Comparison of ENCODE assay signal across 15 cellular contexts in the genomic region with DNA sequence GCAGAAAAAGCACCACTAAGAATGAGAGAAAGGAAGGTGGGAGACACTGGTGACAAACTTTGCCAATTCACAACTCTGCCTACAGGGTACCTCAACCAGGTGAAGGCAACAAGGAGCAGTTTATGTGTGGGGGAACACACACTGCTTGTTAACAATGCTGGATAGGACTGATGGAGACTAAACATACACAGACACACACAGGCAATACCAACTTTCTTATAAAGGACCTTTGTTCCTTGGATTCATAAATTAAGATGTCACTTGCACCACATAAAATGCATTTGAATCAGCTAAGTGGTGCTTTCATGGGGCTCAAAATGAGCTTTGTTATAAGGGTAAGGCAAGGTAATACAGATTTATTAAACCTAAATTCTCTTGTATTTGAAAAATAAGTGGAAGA.
"Had no signal": no experiment of that assay in that cellular context is flagged by ENCODE, and none has a peak within 500 bp of the region (broad histone marks: within the 10 kb centered on the region; RNA-seq: fewer than 3 reads in every experiment).

No MANE protein-coding gene starts in this region.

- ATAC-seq: activated CD8-positive, alpha-beta T cell treated with anti-CD3 and anti-CD28 coated beads for 36 hours; activated T-cell treated with anti-CD3 and anti-CD28 coated beads, Interleukin-2, amount 50 U/mL, for 4 hours; T-helper 17 cell had no signal

- H3K4me3 ChIP-seq: dorsolateral prefrontal cortex, ovary, tibial nerve, uterus had no signal

- H3K27ac ChIP-seq: ovary, tibial nerve, uterus had no signal

- H3K36me3 ChIP-seq: ovary, uterus had no signal

- DNase-seq: activated B cell treated with CpG ODN at 0.5 μM for 24 hours; activated CD4-positive, alpha-beta T cell treated with anti-CD3 and anti-CD28 coated beads for 48 hours; activated CD8-positive, alpha-beta T cell treated with anti-CD3 and anti-CD28 coated beads for 36 hours; activated effector memory CD4-positive, alpha-beta T cell treated with Interleukin-2 at 50 U/mL for 16 hours; activated naive CD4-positive, alpha-beta T cell treated with anti-CD3 and anti-CD28 coated beads, Interleukin-2, amount 50 U/mL, for 16 hours; activated T-cell treated with anti-CD3 and anti-CD28 coated beads, Interleukin-2, amount 50 U/mL, for 4 hours; dorsolateral prefrontal cortex; hippocampal formation; kidney; ovary; stimulated activated CD4-positive, alpha-beta T cell treated with anti-CD3 and anti-CD28 coated beads, Interleukin-12 subunit alpha, Interleukin-12 subunit beta, amount 100 ng/mL, for 4 hours; stimulated activated CD4-positive, alpha-beta T cell treated with anti-CD3 and anti-CD28 coated beads, Interleukin-2, amount 100 ng/mL, for 24 hours; T-helper 17 cell; uterus had no signal

- H3K9me3 ChIP-seq: ovary, tibial nerve, uterus had no signal

- H3K27me3 ChIP-seq: dorsolateral prefrontal cortex, ovary, tibial nerve, uterus had no signal
